In the genomic region with DNA sequence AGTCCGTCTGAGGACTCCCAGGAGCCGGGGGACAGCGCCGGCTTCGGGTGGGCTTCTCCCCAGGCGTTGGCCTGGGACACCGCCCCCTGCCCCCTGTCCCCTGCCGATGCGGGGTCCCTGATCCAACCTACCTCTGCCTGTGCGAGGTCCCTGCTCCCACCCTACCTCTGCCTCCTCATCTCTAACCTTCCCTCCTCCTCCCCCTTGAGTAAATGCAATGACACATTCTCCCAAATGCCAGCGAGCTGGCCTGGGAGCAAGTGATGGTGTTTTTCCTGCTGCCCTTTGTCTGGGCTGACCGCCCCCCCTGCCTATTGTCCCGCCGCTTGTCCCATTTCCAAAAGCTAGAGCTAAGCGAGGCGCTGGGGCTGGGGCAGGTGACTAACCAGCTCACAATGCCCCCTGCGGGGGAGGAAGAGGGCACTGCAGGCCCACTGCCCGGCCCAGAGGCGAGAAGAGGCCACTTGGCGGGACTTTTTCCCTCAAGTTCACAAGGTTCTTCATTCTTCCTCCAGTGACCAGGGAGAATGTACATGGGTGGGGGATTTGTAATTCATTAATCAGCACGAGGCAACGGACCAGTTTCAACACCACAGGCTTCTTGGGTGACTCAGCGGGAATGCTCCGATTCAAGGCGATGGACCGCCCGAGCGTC, we compare ENCODE assay signal across 8 cellular contexts. TPM values are rescaled to one million over a fixed set of nuclear protein-coding genes. Genes with fewer than 3 reads are reported as not detected.
DNase-seq lines count a peak whose midpoint lies in the region; ATAC-seq and TF ChIP-seq lines count a peak whose summit lies in the region.

No MANE protein-coding gene starts in this region.

- ATAC-seq in T-cell (replicated peaks in 1 of 4) (peak; percentile 34 to 46 (median 42)), HG03097 (IDR thresholded peaks at IDR 0.05; ENCODE audit: low FRiP score, unreplicated experiment) (no peak)

- CTCF ChIA-PET in T-cell (lab: Charles Lee) = interaction anchor here (0.5 to 1.7 kb wide), 7 partner anchors 8 to 121 kb away, joined by 4 to 30 read pairs (median 9); a partner anchor contains a TSS

- H3K4me3 Mint-ChIP-seq in T-cell = peak overlapping the region; percentile 76 to 89 (median 84)

- no peaks in the 10 kb centered on the region for H3K9me3 Mint-ChIP-seq in T-cell

- no peaks in the 10 kb centered on the region for H3K36me3 Mint-ChIP-seq in T-cell

- POLR2A ChIA-PET in T-cell (lab: Charles Lee) = interaction anchor here in 1 of 2 donors (0.6 kb wide), 1 partner anchor 27 kb away, joined by 5 read pairs; no protein-coding TSS in a partner anchor

- peak; percentile 16 for TF ChIP-seq CTCF in coronary artery (IDR thresholded peaks at IDR 0.05)

- peak overlapping the region; percentile 63 to 68 for H3K27ac Mint-ChIP-seq in T-cell

- DNase-seq in Daoy (ENCODE audit: low read depth) = peak; percentile 95
- DNase-seq in HPDE6-E6E7 (ENCODE audit: extremely low spot score) = peak; percentile 91
- DNase-seq in T-cell = peak in 18 of 34 experiments; percentile 20 to 53 (median 40)
- peak; percentile 94 for DNase-seq in coronary artery (ENCODE audit: low spot score)
- peak; percentile 100 for DNase-seq in kidney tubule cell (ENCODE audit: low spot score)
- peak; percentile 34 for DNase-seq in stimulated activated CD8-positive, alpha-beta memory T cell treated with anti-CD3 and anti-CD28 coated beads, Interleukin-12 subunit alpha, Interleukin-12 subunit beta, amount 100 ng/mL, for 4 hours (ENCODE audit: low read depth)
- DNase-seq in superior temporal gyrus (ENCODE audit: extremely low spot score) = no peak

- peak overlapping the region; percentile 88 for H3K4me3 ChIP-seq in coronary artery

- H3K27me3 Mint-ChIP-seq in T-cell = peaks cover 10 to 17% of the 10 kb centered on the region in 2 donors

- peak overlapping the region; percentile 85 to 93 for H3K27ac ChIP-seq in coronary artery

- H3K4me1 Mint-ChIP-seq in T-cell = peaks cover 42 to 48% (median 44%) of the 10 kb centered on the region in 3 donors

RNA-seq across cellular contexts. Expression of a gene that starts 0.6 kb away (rescaled TPM):
- 7.1 TPM in 2 replicates for total RNA-seq in Daoy (2014; rRNA removed; shearing (Covaris generic))
- total RNA-seq in T-cell = 1 to 10 TPM; 2.2 to 8.5 (median 4.1) TPM

RNA-seq across cellular contexts. Expression of a gene that starts 17.7 kb away (rescaled TPM):
- total RNA-seq in Daoy (2014; rRNA removed; shearing (Covaris generic)) = 9.0 and 11.3 TPM in 2 replicates
- 10 to 100 TPM; 34.9 to 63.8 (median 56.2) TPM for total RNA-seq in T-cell

RNA-seq across cellular contexts. Expression of a gene that starts 20.7 kb away (rescaled TPM):
- total RNA-seq in Daoy (2014; rRNA removed; shearing (Covaris generic)) = 54.2 and 56.2 TPM in 2 replicates
- 100 to 1,000 TPM in 2 of 5 donors, 10 to 100 TPM in 3; 55.1 to 107 (median 98.0) TPM for total RNA-seq in T-cell

RNA-seq across cellular contexts. Expression of a gene that starts 27.6 kb away (rescaled TPM):
- total RNA-seq in Daoy (2014; rRNA removed; shearing (Covaris generic)) = 220 and 273 TPM in 2 replicates
- 100 to 1,000 TPM; 118 to 198 (median 186) TPM for total RNA-seq in T-cell

RNA-seq across cellular contexts. Expression of a gene that starts 29.8 kb away (rescaled TPM):
- not detected in 2 replicates for total RNA-seq in Daoy (2014; rRNA removed; shearing (Covaris generic))
- total RNA-seq in T-cell = 100 to 1,000 TPM; 288 to 449 (median 436) TPM
